In genomic region chr16:30067584-30067916, GRCh38 we compare ENCODE assay signal across 8 cellular contexts. TPM values are rescaled to one million over a fixed set of nuclear protein-coding genes. Genes with fewer than 3 reads are reported as not detected.
DNase-seq lines count a peak whose midpoint lies in the region; ATAC-seq and TF ChIP-seq lines count a peak whose summit lies in the region.

No MANE protein-coding gene starts in this region.

- H3K27ac Mint-ChIP-seq in CD4-positive, alpha-beta memory T cell = peak overlapping the region; percentile 64 to 100 (median 83)
- peak overlapping the region in 1 of 2 donors; percentile 95 for H3K27ac Mint-ChIP-seq in effector memory CD8-positive, alpha-beta T cell

- peaks cover 49% of the 10 kb centered on the region for H3K4me1 ChIP-seq in CD4-positive, alpha-beta memory T cell (ENCODE audit: insufficient read depth, low read length)
- H3K4me1 ChIP-seq in OCI-LY7 (ENCODE audit: insufficient read depth, low read length, poor library complexity, severe bottlenecking) (peaks cover 39% of the 10 kb centered on the region), neutrophil (ENCODE audit: control insufficient read depth in 1 of 2, insufficient read depth in 1 of 2, low read depth in 1 of 2, low read length in 1 of 2) (peaks cover 58 to 69% of the 10 kb centered on the region in 2 experiments)

- H3K27me3 ChIP-seq in CD4-positive, alpha-beta memory T cell (ENCODE audit: insufficient read depth, low read length) = no peaks in the 10 kb centered on the region
- no peaks in the 10 kb centered on the region for H3K27me3 ChIP-seq in neutrophil

- peak overlapping the region; percentile 94 for H3K27ac ChIP-seq in CD4-positive, alpha-beta memory T cell (ENCODE audit: low read depth, low read length)
- H3K27ac ChIP-seq in OCI-LY7 (ENCODE audit: low read depth, low read length, poor library complexity, severe bottlenecking) (no peak overlapping the region), neutrophil (peak overlapping the region; percentile 99)

- CTCF ChIA-PET in CD4-positive, alpha-beta memory T cell (lab: Charles Lee; ENCODE audit: partially characterized antibody) = interaction anchor here (1.2 to 4.8 kb wide), 3 partner anchors 9 to 24 kb away, joined by 3 to 48 read pairs (median 6); partner anchors contain the start of gene TBX6
- CTCF ChIA-PET in OCI-LY7 (lab: Charles Lee; ENCODE audit: unreplicated experiment) = no interaction called here

- no peak for ATAC-seq in effector memory CD8-positive, alpha-beta T cell (replicated peaks)
- ATAC-seq in GM18502 (IDR thresholded peaks at IDR 0.05; ENCODE audit: poor library complexity, unreplicated experiment) = no peak

- peak overlapping the region; percentile 94 for H3K4me2 ChIP-seq in OCI-LY7 (ENCODE audit: low read length)

- H2AFZ ChIP-seq in OCI-LY7 (ENCODE audit: low read length) = no peak overlapping the region

- no TSS peak for BruUV-seq in OCI-LY7 (replicated peaks; lab: Mats Ljungman, UMichigan)

- DNase-seq in CD4-positive, alpha-beta memory T cell = no peak
- no peak for DNase-seq in OCI-LY7 (ENCODE audit: low spot score)
- no peak for DNase-seq in effector memory CD8-positive, alpha-beta T cell
- no peak for DNase-seq in DMS114 treated with DMSO at 0.1 percent for 48 hours (lab: John Stamatoyannopoulos, UW; ENCODE audit: unreplicated experiment)
- no peak for DNase-seq in SIG-M5 treated with dmso at 0.1 percent for 504 hours (lab: John Stamatoyannopoulos, UW; ENCODE audit: unreplicated experiment)
- DNase-seq in SKM-1 treated with dmso at 0.1 percent for 144 hours (lab: John Stamatoyannopoulos, UW; ENCODE audit: unreplicated experiment) = no peak

- peaks cover 14% of the 10 kb centered on the region for H4K20me1 ChIP-seq in OCI-LY7 (ENCODE audit: insufficient read depth, low read length)

- intact Hi-C loops in CD4-positive, alpha-beta memory T cell (cut with micrococcal nuclease) = no loop called here
- intact Hi-C loops in OCI-LY7 (cut with micrococcal nuclease; ENCODE audit: unreplicated experiment) = loop anchor here (10.0 kb wide), 1 partner anchor 287 kb away; the partner anchor contains the start of gene CD2BP2

- H3K9me2 ChIP-seq in OCI-LY7 (ENCODE audit: insufficient read depth, low read length) = no peaks in the 10 kb centered on the region

- TF ChIP-seq CTCF in OCI-LY7 (conservative IDR thresholded peaks at IDR 0.05; ENCODE audit: low read length) (no peak), neutrophil (IDR thresholded peaks at IDR 0.05) (no peak)

- H3K4me3 ChIP-seq in CD4-positive, alpha-beta memory T cell (ENCODE audit: low read length in 2 of 2) = no peak overlapping the region
- peak overlapping the region; percentile 99 for H3K4me3 ChIP-seq in OCI-LY7 (ENCODE audit: low read depth, low read length, poor library complexity, severe bottlenecking)
- peak overlapping the region; percentile 96 to 100 for H3K4me3 ChIP-seq in neutrophil (ENCODE audit: low read depth in 1 of 2, low read length in 1 of 2)

- H3K27me3 Mint-ChIP-seq in CD4-positive, alpha-beta memory T cell = no peaks in the 10 kb centered on the region
- no peaks in the 10 kb centered on the region for H3K27me3 Mint-ChIP-seq in effector memory CD8-positive, alpha-beta T cell

- H3K79me2 ChIP-seq in OCI-LY7 (ENCODE audit: insufficient read depth, low read depth, low read length) = peaks cover 44% of the 10 kb centered on the region

- H3K9me3 Mint-ChIP-seq in CD4-positive, alpha-beta memory T cell = no peaks in the 10 kb centered on the region
- no peaks in the 10 kb centered on the region for H3K9me3 Mint-ChIP-seq in effector memory CD8-positive, alpha-beta T cell

- H3K36me3 Mint-ChIP-seq in CD4-positive, alpha-beta memory T cell = peaks cover 36 to 69% of the 10 kb centered on the region in 2 donors
- peaks cover 81% of the 10 kb centered on the region for H3K36me3 Mint-ChIP-seq in effector memory CD8-positive, alpha-beta T cell (ENCODE audit: insufficient read depth)

- H3K4me3 Mint-ChIP-seq in CD4-positive, alpha-beta memory T cell = peak overlapping the region in 7 of 8 donors; percentile 66 to 100 (median 99)
- peak overlapping the region; percentile 94 to 96 for H3K4me3 Mint-ChIP-seq in effector memory CD8-positive, alpha-beta T cell

- H3K36me3 ChIP-seq in CD4-positive, alpha-beta memory T cell (ENCODE audit: insufficient read depth, low read length) = peaks cover 56% of the 10 kb centered on the region
- H3K36me3 ChIP-seq in OCI-LY7 (ENCODE audit: insufficient read depth, low read length) = peaks cover 69% of the 10 kb centered on the region
- H3K36me3 ChIP-seq in neutrophil = peaks cover 57% of the 10 kb centered on the region

- H3K9me3 ChIP-seq in CD4-positive, alpha-beta memory T cell (ENCODE audit: control insufficient read depth in 1 of 2, low read length in 2 of 2) = no peaks in the 10 kb centered on the region
- H3K9me3 ChIP-seq in OCI-LY7 (ENCODE audit: low read length) = no peaks in the 10 kb centered on the region
- no peaks in the 10 kb centered on the region for H3K9me3 ChIP-seq in neutrophil

- POLR2A ChIA-PET in CD4-positive, alpha-beta memory T cell (lab: Charles Lee; ENCODE audit: partially characterized antibody) = interaction anchor here (1.3 to 20.4 kb wide), 5 partner anchors 8 to 248 kb away, joined by 3 to 404 read pairs (median 125); partner anchors contain the start of genes CORO1A, PPP4C, TBX6 and YPEL3
- POLR2A ChIA-PET in OCI-LY7 (lab: Charles Lee) = interaction anchor here (1.5 kb wide), 1 partner anchor 25 kb away, joined by 4 read pairs; no protein-coding TSS in a partner anchor

- peaks cover 17 to 61% (median 37%) of the 10 kb centered on the region in 4 donors for H3K4me1 Mint-ChIP-seq in CD4-positive, alpha-beta memory T cell
- peaks cover 36 to 44% of the 10 kb centered on the region in 2 donors for H3K4me1 Mint-ChIP-seq in effector memory CD8-positive, alpha-beta T cell (ENCODE audit: low read depth in 2 of 2)

RNA-seq across cellular contexts. Expression of gene ALDOA, which starts 2.0 kb away (rescaled TPM):
- total RNA-seq in CD4-positive, alpha-beta memory T cell = 100 to 1,000 TPM; 558 to 563 TPM
- polyA plus RNA-seq in CD4-positive, alpha-beta memory T cell = 1,000 to 10,000 TPM; 1,058 to 1,115 TPM
- total RNA-seq in OCI-LY7 (2014; rRNA removed; shearing (Covaris generic)) = 646 and 809 TPM in 2 replicates
- 811 and 1,029 TPM in 2 replicates for total RNA-seq in OCI-LY7 (2022)

RNA-seq across cellular contexts. Expression of gene PPP4C, which starts 8.2 kb away (rescaled TPM):
- 10 to 100 TPM; 75.8 to 86.3 TPM for total RNA-seq in CD4-positive, alpha-beta memory T cell
- 100 to 1,000 TPM; 167 to 276 TPM for polyA plus RNA-seq in CD4-positive, alpha-beta memory T cell
- total RNA-seq in OCI-LY7 (2014; rRNA removed; shearing (Covaris generic)) = 137 and 144 TPM in 2 replicates
- 124 and 130 TPM in 2 replicates for total RNA-seq in OCI-LY7 (2022)

RNA-seq across cellular contexts. Expression of gene TBX6, which starts 24.2 kb away (rescaled TPM):
- 1 to 10 TPM; 1.3 to 1.4 TPM for total RNA-seq in CD4-positive, alpha-beta memory T cell
- polyA plus RNA-seq in CD4-positive, alpha-beta memory T cell = under 1 TPM in 1 of 2 donors, not detected in 1; 0.36 TPM
- 0.77 and 1.4 TPM in 2 replicates for total RNA-seq in OCI-LY7 (2014; rRNA removed; shearing (Covaris generic))
- total RNA-seq in OCI-LY7 (2022) = 3.7 and 4.5 TPM in 2 replicates

RNA-seq across cellular contexts. Expression of gene YPEL3, which starts 28.5 kb away (rescaled TPM):
- total RNA-seq in CD4-positive, alpha-beta memory T cell = 100 to 1,000 TPM; 263 to 266 TPM
- polyA plus RNA-seq in CD4-positive, alpha-beta memory T cell = 100 to 1,000 TPM; 172 to 331 TPM
- 17.5 and 18.6 TPM in 2 replicates for total RNA-seq in OCI-LY7 (2014; rRNA removed; shearing (Covaris generic))
- total RNA-seq in OCI-LY7 (2022) = 34.5 and 50.6 TPM in 2 replicates

RNA-seq across cellular contexts. Expression of gene TLCD3B, which starts 36.5 kb away (rescaled TPM):
- not detected for total RNA-seq in CD4-positive, alpha-beta memory T cell
- polyA plus RNA-seq in CD4-positive, alpha-beta memory T cell = not detected
- 2.6 and 4.3 TPM in 2 replicates for total RNA-seq in OCI-LY7 (2014; rRNA removed; shearing (Covaris generic))
- total RNA-seq in OCI-LY7 (2022) = 17.6 and 21.3 TPM in 2 replicates

Comparison
In these comparisons a context has a peak if more than half of its experiments do, and no peak if none do; other contexts are left out.
1. H3K4me3 ChIP-seq: peak in OCI-LY7 (single experiment) and neutrophil (2 of 2); none in CD4-positive, alpha-beta memory T cell (0 of 2).